1 cellular context compared by ENCODE assay signal in genomic region chr5:1367149-1367548, GRCh38.
TF ChIP-seq lines count a peak whose summit lies in the region.

No MANE protein-coding gene starts in this region.

TF ChIP-seq in K562, 482 proteins besides CTCF, POLR2A, EP300 and RAD21 (continued from another document):
- TF ChIP-seq CHD7 (IDR thresholded peaks at IDR 0.05; ENCODE audit: low read depth, low read length), result no peak
- no peak for TF ChIP-seq MCM7 (IDR thresholded peaks at IDR 0.05)
- no peak for TF ChIP-seq ZFP91 (CRISPR knock-in tag; IDR thresholded peaks at IDR 0.05)
- TF ChIP-seq ATF7 (IDR thresholded peaks at IDR 0.05), result no peak
- peak; percentile 50 for TF ChIP-seq PHF20 (IDR thresholded peaks at IDR 0.05; ENCODE audit: partially characterized antibody)
- no peak for TF ChIP-seq NR2C2 (CRISPR knock-in tag; IDR thresholded peaks at IDR 0.05)
- peak; percentile 71 for TF ChIP-seq NR2C2 (tag; IDR thresholded peaks at IDR 0.05)
- TF ChIP-seq, protein P1, sequence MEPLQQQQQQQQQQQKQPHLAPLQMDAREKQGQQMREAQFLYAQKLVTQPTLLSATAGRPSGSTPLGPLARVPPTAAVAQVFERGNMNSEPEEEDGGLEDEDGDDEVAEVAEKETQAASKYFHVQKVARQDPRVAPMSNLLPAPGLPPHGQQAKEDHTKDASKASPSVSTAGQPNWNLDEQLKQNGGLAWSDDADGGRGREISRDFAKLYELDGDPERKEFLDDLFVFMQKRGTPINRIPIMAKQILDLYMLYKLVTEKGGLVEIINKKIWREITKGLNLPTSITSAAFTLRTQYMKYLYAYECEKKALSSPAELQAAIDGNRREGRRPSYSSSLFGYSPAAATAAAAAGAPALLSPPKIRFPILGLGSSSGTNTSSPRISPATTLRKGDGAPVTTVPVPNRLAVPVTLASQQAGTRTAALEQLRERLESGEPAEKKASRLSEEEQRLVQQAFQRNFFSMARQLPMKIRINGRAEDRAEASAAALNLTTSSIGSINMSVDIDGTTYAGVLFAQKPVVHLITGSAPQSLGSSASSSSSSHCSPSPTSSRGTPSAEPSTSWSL (CRISPR knock-in tag; IDR thresholded peaks at IDR 0.05; ENCODE audit: borderline replicate concordance), result no peak
- no peak for TF ChIP-seq U2AF2 (optimal IDR thresholded peaks at IDR 0.05; ENCODE audit: low read depth, low read length)
- TF ChIP-seq ATF1 (CRISPR knock-in tag; IDR thresholded peaks at IDR 0.05), result 0 out of 2 replicates have a peak, but pooled peaks have one; percentile 19
- TF ChIP-seq ATF1 (tag; IDR thresholded peaks at IDR 0.05), result peak; percentile 74
- no peak for TF ChIP-seq ZNF785 (CRISPR knock-in tag; IDR thresholded peaks at IDR 0.05)
- no peak for TF ChIP-seq MIER1 (IDR thresholded peaks at IDR 0.05; ENCODE audit: low read depth)
- TF ChIP-seq TARDBP (IDR thresholded peaks at IDR 0.05), result no peak
- no peak for TF ChIP-seq CBX8 (IDR thresholded peaks at IDR 0.05; ENCODE audit: borderline replicate concordance, extremely low read depth, low read depth, low read length, poor library complexity, severe bottlenecking)
- no peak for TF ChIP-seq ZNF354B (CRISPR knock-in tag; IDR thresholded peaks at IDR 0.05)
- TF ChIP-seq BRF2 (IDR thresholded peaks at IDR 0.05; ENCODE audit: borderline replicate concordance, insufficient read depth, insufficient read length), result no peak
- TF ChIP-seq CREB1 (IDR thresholded peaks at IDR 0.05), result peak; percentile 65
- TF ChIP-seq CREB1 (CRISPR knock-in tag; IDR thresholded peaks at IDR 0.05), result peak; percentile 76
- TF ChIP-seq BHLHE40 (IDR thresholded peaks at IDR 0.05; ENCODE audit: low read length), result peak; percentile 41; the same call in 1 of the 2 replicates
- TF ChIP-seq CREB5 (CRISPR knock-in tag; IDR thresholded peaks at IDR 0.05), result no peak
- no peak for TF ChIP-seq FUS (optimal IDR thresholded peaks at IDR 0.05; ENCODE audit: low read depth, low read length)
TF ChIP-seq in K562: peak in this region for 11.
